13 cellular contexts compared by ENCODE assay signal in genomic region chr11:120061036-120061760, GRCh38.
DNase-seq lines count a peak whose midpoint lies in the region; ATAC-seq and TF ChIP-seq lines count a peak whose summit lies in the region.
"Had no signal": no experiment of that assay in that cellular context is flagged by ENCODE, and none has a peak within 500 bp of the region (broad histone marks: within the 10 kb centered on the region; RNA-seq: fewer than 3 reads in every experiment).

No MANE protein-coding gene starts in this region.

- peak overlapping the region; percentile 65 for H2BK15ac ChIP-seq in neuronal stem cell (ENCODE audit: low read length)

- peak overlapping the region; percentile 99 for H2BK12ac ChIP-seq in neuronal stem cell (ENCODE audit: low read length)

- DNase-seq in EL, result peak; percentile 30
- peak; percentile 29 to 74 for DNase-seq in NCI-H526 (lab: John Stamatoyannopoulos, UW)
- DNase-seq in choroid plexus epithelial cell (ENCODE audit: low read depth), result peak; percentile 5
- DNase-seq in neuronal stem cell (ENCODE audit: low spot score), result no peak
- DNase-seq in stimulated activated CD4-positive, alpha-beta T cell treated with anti-CD3 and anti-CD28 coated beads, Interleukin-2, amount 100 ng/mL, for 24 hours, result no peak
- DNase-seq in dermis blood vessel endothelial cell, result no peak
- DNase-seq: activated gamma-delta T cell; BE2C; effector CD8-positive, alpha-beta T cell; NCI-H2029 had no signal

- no CpG with 5 or more reads among the region's 12 CpGs for WGBS in neuronal stem cell (ENCODE audit: extremely low coverage in 2 of 2, insufficient read length in 2 of 2, insufficient replicate concordance in 1 of 2), 2 donors

- peaks cover 7 to 51% of the 10 kb centered on the region in 2 donors for H3K4me1 ChIP-seq in neuronal stem cell (ENCODE audit: control insufficient read depth in 2 of 2, insufficient read depth in 1 of 2, low read depth in 1 of 2, low read length in 2 of 2)
- H3K4me1 ChIP-seq: BE2C had no signal

- H4K8ac ChIP-seq in neuronal stem cell (ENCODE audit: low read depth, low read length), result peak overlapping the region; percentile 25

- H4K91ac ChIP-seq in neuronal stem cell (ENCODE audit: low read depth, low read length, poor library complexity), result peak overlapping the region; percentile 69

- peak overlapping the region; percentile 95 for H3K18ac ChIP-seq in neuronal stem cell (ENCODE audit: low read length)

- no peaks in the 10 kb centered on the region for H3K79me1 ChIP-seq in neuronal stem cell (ENCODE audit: low read depth, low read length)

- no peak for TF ChIP-seq CTCF in choroid plexus epithelial cell (conservative IDR thresholded peaks at IDR 0.05; ENCODE audit: low read depth, low read length)

- no peak overlapping the region for H2AFZ ChIP-seq in neuronal stem cell (ENCODE audit: low read length)

- H3K9ac ChIP-seq in neuronal stem cell (ENCODE audit: low read depth, low read length, poor library complexity), result no peak overlapping the region

- H2BK120ac ChIP-seq in neuronal stem cell (ENCODE audit: low read depth, low read length), result peak overlapping the region; percentile 62

- peak overlapping the region; percentile 73 for H2BK5ac ChIP-seq in neuronal stem cell (ENCODE audit: low read length)

- H3K4me3 ChIP-seq in choroid plexus epithelial cell (ENCODE audit: low read depth, low read length), result no peak overlapping the region
- no peak overlapping the region for H3K4me3 ChIP-seq in neuronal stem cell (ENCODE audit: low read length in 2 of 2)
- H3K4me3 ChIP-seq: ascending aorta had no signal

- H3K23ac ChIP-seq in neuronal stem cell (ENCODE audit: low read depth, low read length, poor library complexity), result no peak overlapping the region

- no peak overlapping the region for H3K4ac ChIP-seq in neuronal stem cell (ENCODE audit: low read length)

- H3K36me3 ChIP-seq in neuronal stem cell (replicated peaks in 1 of 2; ENCODE audit: control insufficient read depth in 2 of 2, insufficient read depth in 2 of 2, low read length in 2 of 2), result no peaks in the 10 kb centered on the region
- H3K36me3 ChIP-seq: ascending aorta, BE2C had no signal

- H2AK5ac ChIP-seq in neuronal stem cell (ENCODE audit: low read depth, low read length), result peak overlapping the region; percentile 71

- H3K14ac ChIP-seq in neuronal stem cell (ENCODE audit: low read length), result no peak overlapping the region

- no peak overlapping the region for H3K4me2 ChIP-seq in neuronal stem cell (ENCODE audit: insufficient read depth, low read length, poor library complexity, severe bottlenecking)

- peak overlapping the region; percentile 90 for H3K27ac ChIP-seq in neuronal stem cell (replicated peaks; ENCODE audit: low read length)
- H3K27ac ChIP-seq: ascending aorta, HL-60 had no signal

- peaks cover 0 to 47% (median 0%) of the 10 kb centered on the region in 3 experiments for H3K27me3 ChIP-seq in neuronal stem cell (ENCODE audit: control insufficient read depth in 3 of 3, insufficient read depth in 3 of 3, low read depth in 1 of 3, low read length in 3 of 3)
- H3K27me3 ChIP-seq: ascending aorta, BE2C had no signal

- ATAC-seq in HG02852 (IDR thresholded peaks at IDR 0.05; ENCODE audit: unreplicated experiment), result no peak

- no peaks in the 10 kb centered on the region for H3K9me3 ChIP-seq in neuronal stem cell (replicated peaks in 1 of 2; ENCODE audit: control insufficient read depth in 2 of 2, insufficient read depth in 1 of 2, low read depth in 1 of 2, low read length in 2 of 2)
- H3K9me3 ChIP-seq: ascending aorta, BE2C had no signal

Comparison
In these comparisons a context has a peak if more than half of its experiments do, and no peak if none do; other contexts are left out.
1. DNase-seq: peak in EL (single experiment), NCI-H526 (2 of 2) and choroid plexus epithelial cell (single experiment); none in neuronal stem cell (single experiment), stimulated activated CD4-positive, alpha-beta T cell treated with anti-CD3 and anti-CD28 coated beads, Interleukin-2, amount 100 ng/mL, for 24 hours (0 of 2) and dermis blood vessel endothelial cell (single experiment).